In genomic region chr7:5406957-5407930, GRCh38 we compare ENCODE assay signal across 1 cellular context.
TF ChIP-seq lines count a peak whose summit lies in the region.

No MANE protein-coding gene starts in this region.

TF ChIP-seq in GM23338, 12 proteins besides CTCF, POLR2A, EP300 and RAD21 (continued from another document):
- TF ChIP-seq ZNF462 (CRISPR knock-in tag; IDR thresholded peaks at IDR 0.05) (peak; percentile 96), JUNB (IDR thresholded peaks at IDR 0.05; ENCODE audit: unreplicated experiment) (no peak), EZH2 (IDR thresholded peaks at IDR 0.05; ENCODE audit: low read depth, unreplicated experiment) (no peak), EZH2phosphoT487 (IDR thresholded peaks at IDR 0.05; ENCODE audit: unreplicated experiment) (no peak), STAT1 (IDR thresholded peaks at IDR 0.05; ENCODE audit: unreplicated experiment) (no peak), ZNF114 (CRISPR knock-in tag; IDR thresholded peaks at IDR 0.05) (no peak), CREB1 (CRISPR knock-in tag; IDR thresholded peaks at IDR 0.05; ENCODE audit: low read depth) (peak; percentile 61), NANOG (IDR thresholded peaks at IDR 0.05; ENCODE audit: borderline replicate concordance) (peak; percentile 59; the same call in 1 of the 2 replicates)
TF ChIP-seq in GM23338: peak in this region for 3.
